ENCODE assay signal across 10 cellular contexts in genomic region chr11:62122076-62122475, GRCh38. TPM values are rescaled to one million over a fixed set of nuclear protein-coding genes. Genes with fewer than 3 reads are reported as not detected.
DNase-seq lines count a peak whose midpoint lies in the region; TF ChIP-seq lines count a peak whose summit lies in the region.
"Had no signal": no experiment of that assay in that cellular context is flagged by ENCODE, and none has a peak within 500 bp of the region (broad histone marks: within the 10 kb centered on the region; RNA-seq: fewer than 3 reads in every experiment).

No MANE protein-coding gene starts in this region.

- no peak overlapping the region for H2BK12ac ChIP-seq in mesenchymal stem cell (ENCODE audit: low read length in 2 of 2)

- H3K9me3 ChIP-seq in WERI-Rb-1 (ENCODE audit: severe bottlenecking) (no peaks in the 10 kb centered on the region), mesenchymal stem cell (ENCODE audit: control insufficient read depth, low read length) (no peaks in the 10 kb centered on the region)

- H4K91ac ChIP-seq in mesenchymal stem cell (ENCODE audit: low read length): no peak overlapping the region

- H3K14ac ChIP-seq in mesenchymal stem cell (ENCODE audit: low read length in 2 of 2): no peak overlapping the region

- H2BK5ac ChIP-seq in mesenchymal stem cell (ENCODE audit: low read depth, low read length, poor library complexity, severe bottlenecking): no peak overlapping the region

- no peak overlapping the region for H3K23ac ChIP-seq in mesenchymal stem cell (ENCODE audit: low read length in 2 of 2)

- no peak overlapping the region for H3K9ac ChIP-seq in mesenchymal stem cell (ENCODE audit: low read length)

- DNase-seq in DMS 273 (lab: John Stamatoyannopoulos, UW; ENCODE audit: unreplicated experiment) (peak; percentile 38), DMS 273 treated with DMSO at 0.1 percent for 48 hours (lab: John Stamatoyannopoulos, UW) (no peak), HT-29 (ENCODE audit: low spot score) (peak; percentile 44), WERI-Rb-1 (no peak), mesenchymal stem cell (peak; percentile 32), T-helper 9 cell (no peak), SHP77 (lab: John Stamatoyannopoulos, UW) (no peak), NCI-H2171 treated with DMSO at 0.1 percent for 48 hours (lab: John Stamatoyannopoulos, UW) (no peak)
- DNase-seq: NCI-H1417 treated with DMSO at 0.1 percent for 48 hours had no signal

- H3K4me2 ChIP-seq in mesenchymal stem cell (ENCODE audit: low read length, poor library complexity, severe bottlenecking): no peak overlapping the region

- peaks cover 25% of the 10 kb centered on the region for H3K36me3 ChIP-seq in WERI-Rb-1
- no peaks in the 10 kb centered on the region for H3K36me3 ChIP-seq in mesenchymal stem cell (ENCODE audit: control insufficient read depth in 1 of 2, insufficient read depth in 2 of 2, low read depth in 1 of 2, low read length in 2 of 2)

- H3K4me1 ChIP-seq in mesenchymal stem cell (ENCODE audit: control insufficient read depth, insufficient read depth, low read depth, low read length): peaks cover 7% of the 10 kb centered on the region

- peak; percentile 56 for TF ChIP-seq CTCF in WERI-Rb-1 (IDR thresholded peaks at IDR 0.05; ENCODE audit: low read depth, low read length)

- no peak overlapping the region for H2AK5ac ChIP-seq in mesenchymal stem cell (ENCODE audit: low read length, severe bottlenecking)

- no peaks in the 10 kb centered on the region for H3K27me3 ChIP-seq in WERI-Rb-1 (ENCODE audit: insufficient read depth, low read depth, severe bottlenecking)
- no peaks in the 10 kb centered on the region for H3K27me3 ChIP-seq in mesenchymal stem cell (ENCODE audit: control insufficient read depth in 1 of 2, insufficient read depth in 1 of 2, low read length in 2 of 2)

- H3K18ac ChIP-seq in mesenchymal stem cell (ENCODE audit: low read depth in 1 of 2, low read length in 2 of 2): no peak overlapping the region

- H3K27ac ChIP-seq in WERI-Rb-1 (no peak overlapping the region), mesenchymal stem cell (ENCODE audit: low read length, poor library complexity, severe bottlenecking) (no peak overlapping the region)
- H3K27ac ChIP-seq: 22Rv1 had no signal

- H2BK120ac ChIP-seq in mesenchymal stem cell (ENCODE audit: low read depth, low read length): no peak overlapping the region

- no peaks in the 10 kb centered on the region for H3K79me1 ChIP-seq in mesenchymal stem cell (replicated peaks; ENCODE audit: low read length, poor library complexity, severe bottlenecking)

- no peak overlapping the region for H3K4ac ChIP-seq in mesenchymal stem cell (ENCODE audit: low read depth in 1 of 2, low read length in 2 of 2)

- H2BK15ac ChIP-seq in mesenchymal stem cell (ENCODE audit: low read depth, poor library complexity, severe bottlenecking): no peak overlapping the region

- WGBS in mesenchymal stem cell: 47% methylated on average over 6 of the region's 6 CpGs

- no peak overlapping the region for H4K8ac ChIP-seq in mesenchymal stem cell (ENCODE audit: low read length)

- no peak overlapping the region for H3K4me3 ChIP-seq in WERI-Rb-1 (ENCODE audit: low read depth, low read length)
- no peak overlapping the region for H3K4me3 ChIP-seq in mesenchymal stem cell (ENCODE audit: insufficient read depth in 1 of 2, low read depth in 1 of 2, low read length in 2 of 2)

- no peak overlapping the region for H2AFZ ChIP-seq in mesenchymal stem cell (ENCODE audit: low read depth, low read length)

RNA-seq across cellular contexts. Expression of gene INCENP, which starts 1.7 kb away (rescaled TPM):
- 131 and 164 TPM in 2 replicates for total RNA-seq in HT-29 (2014; rRNA removed; shearing (Covaris generic))
- polyA plus RNA-seq in mesenchymal stem cell (2013, experiment 1 of 2): 7.9 TPM
- polyA plus RNA-seq in mesenchymal stem cell (2013, experiment 2 of 2): 7.7 TPM

Comparison
In these comparisons a context has a peak if more than half of its experiments do, and no peak if none do; other contexts are left out.
1. DNase-seq: peak in DMS 273 (single experiment), HT-29 (single experiment) and mesenchymal stem cell (single experiment); none in DMS 273 treated with DMSO at 0.1 percent for 48 hours (single experiment), WERI-Rb-1 (single experiment), T-helper 9 cell (single experiment), SHP77 (0 of 2) and NCI-H2171 treated with DMSO at 0.1 percent for 48 hours (single experiment).